ENCODE assay signal across 9 cellular contexts in the genomic region with DNA sequence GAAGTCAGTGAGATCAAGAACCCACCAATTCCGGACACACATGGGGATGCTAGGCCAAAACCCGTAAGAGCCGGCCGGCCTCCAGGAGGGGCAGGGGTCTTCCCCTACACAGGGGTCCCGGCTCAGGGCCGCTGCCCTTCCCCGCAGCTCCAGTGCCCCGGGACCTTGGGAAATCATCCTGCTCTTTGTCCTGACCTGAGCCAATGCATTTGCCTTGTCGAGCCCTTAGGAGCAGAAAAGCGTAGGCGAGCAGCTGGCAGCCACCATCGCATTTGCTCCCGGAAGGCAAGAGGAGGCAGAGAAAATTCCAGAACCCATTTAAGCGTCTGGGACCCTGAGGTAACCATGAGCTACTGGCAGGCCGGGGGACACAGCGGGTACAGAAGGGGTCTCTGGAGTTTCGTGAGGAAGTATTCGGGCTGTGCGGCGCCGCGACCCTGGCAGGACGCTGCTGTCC. TPM values are rescaled to one million over a fixed set of nuclear protein-coding genes. Genes with fewer than 3 reads are reported as not detected.
DNase-seq lines count a peak whose midpoint lies in the region; ATAC-seq, FAIRE-seq and TF ChIP-seq lines count a peak whose summit lies in the region.
"Had no signal": no experiment of that assay in that cellular context is flagged by ENCODE, and none has a peak within 500 bp of the region (broad histone marks: within the 10 kb centered on the region; RNA-seq: fewer than 3 reads in every experiment).

No MANE protein-coding gene starts in this region.

- H3K4me1 Mint-ChIP-seq in astrocyte (ENCODE audit: low read depth, unreplicated experiment) = no peaks in the 10 kb centered on the region

- H3K4me2 ChIP-seq in HCT116 (ENCODE audit: low read length) (peak overlapping the region; percentile 90), astrocyte (ENCODE audit: low read length) (peak overlapping the region; percentile 87)

- H3K36me3 ChIP-seq in HCT116 (ENCODE audit: control insufficient read depth in 1 of 2, insufficient read depth in 2 of 2, low read length in 2 of 2) (no peaks in the 10 kb centered on the region), astrocyte (ENCODE audit: insufficient read depth, low read length) (no peaks in the 10 kb centered on the region), suprapubic skin (no peaks in the 10 kb centered on the region)

- H3K79me2 ChIP-seq in HCT116 (ENCODE audit: insufficient read depth, low read length) (no peaks in the 10 kb centered on the region), astrocyte (ENCODE audit: insufficient read depth, low read length) (no peaks in the 10 kb centered on the region)

- intact Hi-C loops in HCT116 (cut with micrococcal nuclease) = no loop called here

- H3K9ac ChIP-seq in HCT116 (ENCODE audit: low read length) (no peak overlapping the region), astrocyte (ENCODE audit: low read length) (peak overlapping the region; percentile 71)

- peaks cover 3% of the 10 kb centered on the region for H3K27me3 Mint-ChIP-seq in astrocyte (ENCODE audit: low read depth, unreplicated experiment)

- H3K9me3 Mint-ChIP-seq in astrocyte (ENCODE audit: unreplicated experiment) = peaks cover 2% of the 10 kb centered on the region

- DNase-seq in HCT116 (ENCODE audit: low read depth, low spot score) (no peak), astrocyte (ENCODE audit: low read depth) (no peak), suprapubic skin (ENCODE audit: low spot score in 2 of 2) (no peak), globus pallidus (ENCODE audit: low spot score) (no peak), NCI-H187 (lab: John Stamatoyannopoulos, UW) (no peak)
- DNase-seq: NCI-H748 treated with DMSO at 0.1 percent for 48 hours had no signal

- no peak overlapping the region for H3K4me3 Mint-ChIP-seq in astrocyte (ENCODE audit: unreplicated experiment)

- no peaks in the 10 kb centered on the region for H3K36me3 Mint-ChIP-seq in astrocyte (ENCODE audit: low read depth, unreplicated experiment)

- H3K4me1 ChIP-seq in HCT116 (ENCODE audit: control insufficient read depth in 1 of 2, insufficient read depth in 2 of 2, low read length in 2 of 2) = peaks cover 12 to 30% of the 10 kb centered on the region in 2 experiments
- peaks cover 4% of the 10 kb centered on the region for H3K4me1 ChIP-seq in astrocyte (ENCODE audit: insufficient read depth, low read length)
- peaks cover 11% of the 10 kb centered on the region for H3K4me1 ChIP-seq in suprapubic skin

- H3K9me3 ChIP-seq in HCT116 (ENCODE audit: control insufficient read depth in 1 of 2, insufficient read depth in 1 of 2, low read depth in 1 of 2, low read length in 2 of 2) (no peaks in the 10 kb centered on the region), astrocyte (ENCODE audit: insufficient read depth, low read depth, low read length) (no peaks in the 10 kb centered on the region), suprapubic skin (no peaks in the 10 kb centered on the region)

- TF ChIP-seq POLR2A in HCT116 (IDR thresholded peaks at IDR 0.05; ENCODE audit: borderline replicate concordance, extremely low read depth, insufficient read depth, insufficient read length) (no peak), suprapubic skin (IDR thresholded peaks at IDR 0.05) (no peak)

- TF ChIP-seq CTCF in HCT116 (IDR thresholded peaks at IDR 0.05 in 2 of 3, conservative IDR thresholded peaks at IDR 0.05 in 1 of 3; ENCODE audit: borderline replicate concordance in 1 of 3, insufficient read depth in 1 of 3, low read depth in 2 of 3, low read length in 2 of 3) (no peak), astrocyte (IDR thresholded peaks at IDR 0.05; ENCODE audit: insufficient read depth, low read depth, low read length) (no peak), suprapubic skin (IDR thresholded peaks at IDR 0.05) (no peak)

- FAIRE-seq in astrocyte (lab: Jason Lieb, UNC) = no peak

- H3K27ac Mint-ChIP-seq in astrocyte (ENCODE audit: unreplicated experiment) = no peak overlapping the region
- H3K27ac Mint-ChIP-seq: progenitor cell of endocrine pancreas had no signal

- H3K9me2 ChIP-seq in HCT116 (ENCODE audit: insufficient read depth) = no peaks in the 10 kb centered on the region

- no peak overlapping the region; the same call in 1 of the 2 replicates for H3K27ac ChIP-seq in HCT116 (ENCODE audit: low read depth, low read length)
- H3K27ac ChIP-seq in astrocyte (ENCODE audit: low read depth, low read length) = no peak overlapping the region
- H3K27ac ChIP-seq in layer of hippocampus (ENCODE audit: low read depth, low read length) = peak overlapping the region; percentile 52
- H3K27ac ChIP-seq in suprapubic skin = peak overlapping the region; percentile 10

- H4K20me1 ChIP-seq in HCT116 (ENCODE audit: insufficient read depth) (no peaks in the 10 kb centered on the region), astrocyte (ENCODE audit: insufficient read depth, low read length) (no peaks in the 10 kb centered on the region)

- H3K4me3 ChIP-seq in HCT116 (replicated peaks in 1 of 2; ENCODE audit: low read depth in 1 of 2, low read length in 2 of 2) = no peak overlapping the region
- peak overlapping the region; percentile 50 for H3K4me3 ChIP-seq in astrocyte (ENCODE audit: insufficient read depth, low read depth, low read length)
- peak overlapping the region; percentile 55 for H3K4me3 ChIP-seq in suprapubic skin

- RAD21 ChIA-PET in HCT116 (lab: Charles Lee; ENCODE audit: low non-redundant PET in 1 of 2, low total read pairs in 2 of 2, uncharacterized antibody in 2 of 2, unreplicated experiment in 2 of 2) = interaction anchor here in 1 of 2 experiments (0.6 to 1.5 kb wide), 3 partner anchors 56 to 173 kb away, joined by 3 to 5 read pairs (median 4); no protein-coding TSS in a partner anchor

- CTCF ChIA-PET in HCT116 (lab: Charles Lee) = interaction anchor here (1.1 to 1.4 kb wide), 4 partner anchors 22 to 274 kb away, joined by 3 to 6 read pairs (median 4); partner anchors contain the start of genes GRK4 and NOP14

- H2AFZ ChIP-seq in HCT116 (ENCODE audit: low read depth, low read length, poor library complexity, severe bottlenecking) (no peak overlapping the region), astrocyte (ENCODE audit: low read depth, low read length) (peak overlapping the region; percentile 88)

- no TSS peak for BruUV-seq in HCT116 (replicated peaks; lab: Mats Ljungman, UMichigan)

- POLR2A ChIA-PET in HCT116 (lab: Charles Lee) = no interaction called here

- WGBS in suprapubic skin = 38% methylated on average over 14 of the region's 23 CpGs

- no peak for TF ChIP-seq RAD21 in HCT116 (IDR thresholded peaks at IDR 0.05; ENCODE audit: low read depth)

- ATAC-seq in HCT116 (no peak), GM18517 (IDR thresholded peaks at IDR 0.05; ENCODE audit: unreplicated experiment) (no peak)

- no peak for TF ChIP-seq EP300 in suprapubic skin (IDR thresholded peaks at IDR 0.05)

- H3K27me3 ChIP-seq in HCT116 (ENCODE audit: insufficient read depth, low read length) (no peaks in the 10 kb centered on the region), astrocyte (ENCODE audit: insufficient read depth, low read length) (no peaks in the 10 kb centered on the region), layer of hippocampus (ENCODE audit: control insufficient read depth, insufficient read depth, low read length) (no peaks in the 10 kb centered on the region), suprapubic skin (no peaks in the 10 kb centered on the region)

TF ChIP-seq in HCT116, 20 proteins besides CTCF, POLR2A, EP300 and RAD21 (continues in another document):
- TF ChIP-seq, protein P1, sequence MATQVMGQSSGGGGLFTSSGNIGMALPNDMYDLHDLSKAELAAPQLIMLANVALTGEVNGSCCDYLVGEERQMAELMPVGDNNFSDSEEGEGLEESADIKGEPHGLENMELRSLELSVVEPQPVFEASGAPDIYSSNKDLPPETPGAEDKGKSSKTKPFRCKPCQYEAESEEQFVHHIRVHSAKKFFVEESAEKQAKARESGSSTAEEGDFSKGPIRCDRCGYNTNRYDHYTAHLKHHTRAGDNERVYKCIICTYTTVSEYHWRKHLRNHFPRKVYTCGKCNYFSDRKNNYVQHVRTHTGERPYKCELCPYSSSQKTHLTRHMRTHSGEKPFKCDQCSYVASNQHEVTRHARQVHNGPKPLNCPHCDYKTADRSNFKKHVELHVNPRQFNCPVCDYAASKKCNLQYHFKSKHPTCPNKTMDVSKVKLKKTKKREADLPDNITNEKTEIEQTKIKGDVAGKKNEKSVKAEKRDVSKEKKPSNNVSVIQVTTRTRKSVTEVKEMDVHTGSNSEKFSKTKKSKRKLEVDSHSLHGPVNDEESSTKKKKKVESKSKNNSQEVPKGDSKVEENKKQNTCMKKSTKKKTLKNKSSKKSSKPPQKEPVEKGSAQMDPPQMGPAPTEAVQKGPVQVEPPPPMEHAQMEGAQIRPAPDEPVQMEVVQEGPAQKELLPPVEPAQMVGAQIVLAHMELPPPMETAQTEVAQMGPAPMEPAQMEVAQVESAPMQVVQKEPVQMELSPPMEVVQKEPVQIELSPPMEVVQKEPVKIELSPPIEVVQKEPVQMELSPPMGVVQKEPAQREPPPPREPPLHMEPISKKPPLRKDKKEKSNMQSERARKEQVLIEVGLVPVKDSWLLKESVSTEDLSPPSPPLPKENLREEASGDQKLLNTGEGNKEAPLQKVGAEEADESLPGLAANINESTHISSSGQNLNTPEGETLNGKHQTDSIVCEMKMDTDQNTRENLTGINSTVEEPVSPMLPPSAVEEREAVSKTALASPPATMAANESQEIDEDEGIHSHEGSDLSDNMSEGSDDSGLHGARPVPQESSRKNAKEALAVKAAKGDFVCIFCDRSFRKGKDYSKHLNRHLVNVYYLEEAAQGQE (IDR thresholded peaks at IDR 0.05; ENCODE audit: low read depth) = no peak
- TF ChIP-seq EZH2phosphoT487 (IDR thresholded peaks at IDR 0.05; ENCODE audit: borderline replicate concordance) (no peak), ZNF274 (IDR thresholded peaks at IDR 0.05; ENCODE audit: low read depth, low read length) (no peak), POLR2AphosphoS5 (IDR thresholded peaks at IDR 0.05; ENCODE audit: low read depth, low read length) (no peak), CEBPB (IDR thresholded peaks at IDR 0.05; ENCODE audit: low read depth) (no peak), EZH2 (IDR thresholded peaks at IDR 0.05) (no peak), TCF7L2 (IDR thresholded peaks at IDR 0.05; ENCODE audit: borderline replicate concordance, extremely low read depth, insufficient read depth, insufficient read length) (no peak), YY1 (IDR thresholded peaks at IDR 0.05; ENCODE audit: extremely low read depth, insufficient replicate concordance, low read depth, low read length) (no peak)

RNA-seq across cellular contexts. Expression of gene TNIP2, which starts 7.4 kb away (rescaled TPM):
- total RNA-seq in HCT116 (2021; ENCODE audit: unreplicated experiment) = 41.0 TPM
- polyA plus RNA-seq in HCT116 (2012) = 44.4 and 46.7 TPM in 2 replicates
- total RNA-seq in astrocyte = 31.1 and 33.7 TPM in 2 replicates
- total RNA-seq in suprapubic skin = 10 to 100 TPM; 21.8 to 36.0 (median 30.8) TPM

RNA-seq across cellular contexts. Expression of gene SH3BP2, which starts 29.3 kb away (rescaled TPM):
- total RNA-seq in HCT116 (2021; ENCODE audit: unreplicated experiment) = 52.8 TPM
- 21.4 and 22.2 TPM in 2 replicates for polyA plus RNA-seq in HCT116 (2012)
- 33.7 and 35.0 TPM in 2 replicates for total RNA-seq in astrocyte
- 100 to 1,000 TPM; 116 to 709 (median 162) TPM for total RNA-seq in suprapubic skin

Comparison
In these comparisons a context has a peak if more than half of its experiments do, and no peak if none do; other contexts are left out.
1. H3K27ac ChIP-seq: peak in layer of hippocampus (single experiment) and suprapubic skin (single experiment); none in HCT116 (single experiment) and astrocyte (single experiment).
2. H3K4me3 ChIP-seq: peak in astrocyte (single experiment) and suprapubic skin (single experiment); none in HCT116 (0 of 2).